ENCODE assay signal across 12 cellular contexts in the genomic region with DNA sequence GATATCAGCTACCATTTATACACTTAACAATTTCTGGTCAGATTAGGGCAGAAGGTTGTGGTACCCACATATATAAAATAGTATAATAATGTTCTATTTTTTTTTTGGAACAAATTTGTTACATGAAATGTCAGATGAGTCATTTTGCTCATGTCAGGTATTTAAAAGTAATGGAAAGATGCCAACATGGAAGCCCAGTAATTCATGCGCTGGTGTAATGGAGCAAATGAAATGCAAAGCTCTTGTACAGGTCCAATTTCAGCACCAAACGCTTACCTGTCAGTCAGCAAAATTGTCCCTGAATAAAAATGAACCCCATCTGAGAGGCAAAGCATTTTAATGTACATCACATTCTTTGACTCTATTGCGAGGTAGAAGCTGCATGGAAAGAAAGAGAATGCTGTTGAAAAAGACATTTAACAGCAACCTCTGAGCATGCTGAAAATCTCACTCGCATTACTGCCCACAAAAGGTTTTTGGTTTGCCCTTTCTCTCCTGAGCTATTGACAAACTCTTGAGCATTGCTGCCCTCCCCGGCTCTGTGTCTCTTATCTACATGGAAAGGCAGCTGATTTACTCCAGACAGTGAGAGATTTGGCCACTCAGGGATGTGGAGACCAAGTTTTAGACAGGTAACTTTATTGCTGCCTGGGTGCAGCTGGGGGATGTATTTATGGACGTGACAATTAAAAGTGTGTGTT.
DNase-seq lines count a peak whose midpoint lies in the region; ATAC-seq, FAIRE-seq and TF ChIP-seq lines count a peak whose summit lies in the region.
"Had no signal": no experiment of that assay in that cellular context is flagged by ENCODE, and none has a peak within 500 bp of the region (broad histone marks: within the 10 kb centered on the region; RNA-seq: fewer than 3 reads in every experiment).

No MANE protein-coding gene starts in this region.

- H3K36me3 ChIP-seq in thoracic aorta, result no peaks in the 10 kb centered on the region
- H3K36me3 ChIP-seq: right atrium auricular region had no signal

- H3K4me3 ChIP-seq in fibroblast of the aortic adventitia (ENCODE audit: low read depth, low read length) (no peak overlapping the region), thoracic aorta (peak overlapping the region; percentile 49)
- H3K4me3 ChIP-seq: hepatocyte, right atrium auricular region had no signal

- peaks cover 4% of the 10 kb centered on the region for H3K36me3 Mint-ChIP-seq in activated naive CD4-positive, alpha-beta T cell treated with anti-CD3 and anti-CD28 coated beads, Interleukin-2, amount 50 U/mL, for 24 hours
- H3K36me3 Mint-ChIP-seq in activated naive CD4-positive, alpha-beta T cell treated with anti-CD3 and anti-CD28 coated beads, Interleukin-2, amount 10 ng/mL, durations not matched to agents 7 days and 5 days, result no peaks in the 10 kb centered on the region
- H3K36me3 Mint-ChIP-seq in T-helper 2 cell treated with Interferon-gamma antibody and Interleukin-4, amounts not matched to agents 5 μg/mL and 100 μg/mL, for 36 hours (ENCODE audit: low read depth), result no peaks in the 10 kb centered on the region
- H3K36me3 Mint-ChIP-seq in chondrocyte (ENCODE audit: low read depth), result no peaks in the 10 kb centered on the region

- H3K4me1 Mint-ChIP-seq in activated naive CD4-positive, alpha-beta T cell treated with anti-CD3 and anti-CD28 coated beads, Interleukin-2, amount 50 U/mL, for 24 hours, result peaks cover 52% of the 10 kb centered on the region
- peaks cover 15% of the 10 kb centered on the region for H3K4me1 Mint-ChIP-seq in activated naive CD4-positive, alpha-beta T cell treated with anti-CD3 and anti-CD28 coated beads, Interleukin-2, amount 10 ng/mL, durations not matched to agents 7 days and 5 days
- peaks cover 16% of the 10 kb centered on the region for H3K4me1 Mint-ChIP-seq in T-helper 2 cell treated with Interferon-gamma antibody and Interleukin-4, amounts not matched to agents 5 μg/mL and 100 μg/mL, for 36 hours (ENCODE audit: low read depth)
- peaks cover 8% of the 10 kb centered on the region for H3K4me1 Mint-ChIP-seq in chondrocyte (ENCODE audit: low read depth)

- no peaks in the 10 kb centered on the region for H3K27me3 Mint-ChIP-seq in activated naive CD4-positive, alpha-beta T cell treated with anti-CD3 and anti-CD28 coated beads, Interleukin-2, amount 50 U/mL, for 24 hours
- H3K27me3 Mint-ChIP-seq in activated naive CD4-positive, alpha-beta T cell treated with anti-CD3 and anti-CD28 coated beads, Interleukin-2, amount 10 ng/mL, durations not matched to agents 7 days and 5 days, result no peaks in the 10 kb centered on the region
- no peaks in the 10 kb centered on the region for H3K27me3 Mint-ChIP-seq in T-helper 2 cell treated with Interferon-gamma antibody and Interleukin-4, amounts not matched to agents 5 μg/mL and 100 μg/mL, for 36 hours (ENCODE audit: low read depth)
- H3K27me3 Mint-ChIP-seq in chondrocyte (ENCODE audit: low read depth), result no peaks in the 10 kb centered on the region

- no peak for DNase-seq in activated naive CD4-positive, alpha-beta T cell treated with anti-CD3 and anti-CD28 coated beads, Interleukin-2, amount 10 ng/mL, durations not matched to agents 7 days and 5 days
- DNase-seq in T-helper 2 cell treated with Interferon-gamma antibody and Interleukin-4, amounts not matched to agents 5 μg/mL and 100 μg/mL, for 36 hours (ENCODE audit: low spot score), result no peak
- DNase-seq in fibroblast of the aortic adventitia (ENCODE audit: low read depth), result peak; percentile 5
- DNase-seq in thoracic aorta (ENCODE audit: low spot score), result no peak
- no peak for DNase-seq in iPS-NIHi7 (ENCODE audit: extremely low spot score)
- DNase-seq in chondrocyte (ENCODE audit: low spot score), result no peak
- no peak for DNase-seq in urothelium cell line (ENCODE audit: low spot score)
- DNase-seq: effector memory CD4-positive, alpha-beta T cell; NCI-H82 had no signal

- H3K27me3 ChIP-seq in thoracic aorta (replicated peaks; ENCODE audit: insufficient read depth), result no peaks in the 10 kb centered on the region
- H3K27me3 ChIP-seq: hepatocyte, right atrium auricular region had no signal

- peaks cover 14 to 15% of the 10 kb centered on the region in 2 donors for H3K4me1 ChIP-seq in thoracic aorta (ENCODE audit: control insufficient read depth in 1 of 2, low read depth in 2 of 2)
- H3K4me1 ChIP-seq: right atrium auricular region had no signal

- no peak for FAIRE-seq in urothelium cell line (lab: Jason Lieb, UNC)

- CTCF ChIA-PET in activated naive CD4-positive, alpha-beta T cell treated with anti-CD3 and anti-CD28 coated beads, Interleukin-2, amount 10 ng/mL, durations not matched to agents 7 days and 5 days (lab: Charles Lee), result interaction anchor here (1.5 kb wide), 1 partner anchor 38 kb away, joined by 5 read pairs; no protein-coding TSS in a partner anchor

- peak overlapping the region; percentile 40 for H3K4me3 Mint-ChIP-seq in activated naive CD4-positive, alpha-beta T cell treated with anti-CD3 and anti-CD28 coated beads, Interleukin-2, amount 50 U/mL, for 24 hours
- H3K4me3 Mint-ChIP-seq in activated naive CD4-positive, alpha-beta T cell treated with anti-CD3 and anti-CD28 coated beads, Interleukin-2, amount 10 ng/mL, durations not matched to agents 7 days and 5 days, result no peak overlapping the region
- peak overlapping the region; percentile 42 for H3K4me3 Mint-ChIP-seq in T-helper 2 cell treated with Interferon-gamma antibody and Interleukin-4, amounts not matched to agents 5 μg/mL and 100 μg/mL, for 36 hours
- no peak overlapping the region for H3K4me3 Mint-ChIP-seq in chondrocyte (ENCODE audit: unreplicated experiment)

- peak overlapping the region in 1 of 2 donors; percentile 29 for H3K27ac ChIP-seq in thoracic aorta
- H3K27ac ChIP-seq: hepatocyte, right atrium auricular region had no signal

- TF ChIP-seq CTCF in fibroblast of the aortic adventitia (IDR thresholded peaks at IDR 0.05; ENCODE audit: insufficient read depth, low read length) (no peak), thoracic aorta (IDR thresholded peaks at IDR 0.05) (no peak), chondrocyte (IDR thresholded peaks at IDR 0.05) (no peak)

- H3K9me3 Mint-ChIP-seq in activated naive CD4-positive, alpha-beta T cell treated with anti-CD3 and anti-CD28 coated beads, Interleukin-2, amount 50 U/mL, for 24 hours, result no peaks in the 10 kb centered on the region
- no peaks in the 10 kb centered on the region for H3K9me3 Mint-ChIP-seq in activated naive CD4-positive, alpha-beta T cell treated with anti-CD3 and anti-CD28 coated beads, Interleukin-2, amount 10 ng/mL, durations not matched to agents 7 days and 5 days
- H3K9me3 Mint-ChIP-seq in T-helper 2 cell treated with Interferon-gamma antibody and Interleukin-4, amounts not matched to agents 5 μg/mL and 100 μg/mL, for 36 hours, result no peaks in the 10 kb centered on the region
- no peaks in the 10 kb centered on the region for H3K9me3 Mint-ChIP-seq in chondrocyte (ENCODE audit: low read depth)

- H3K9me3 ChIP-seq in thoracic aorta, result no peaks in the 10 kb centered on the region
- H3K9me3 ChIP-seq: right atrium auricular region had no signal

- ATAC-seq in thoracic aorta (ENCODE audit: insufficient number of reproducible peaks, low FRiP score, low read depth), result no peak

- peak overlapping the region; percentile 95 for H3K27ac Mint-ChIP-seq in activated naive CD4-positive, alpha-beta T cell treated with anti-CD3 and anti-CD28 coated beads, Interleukin-2, amount 50 U/mL, for 24 hours
- no peak overlapping the region for H3K27ac Mint-ChIP-seq in activated naive CD4-positive, alpha-beta T cell treated with anti-CD3 and anti-CD28 coated beads, Interleukin-2, amount 10 ng/mL, durations not matched to agents 7 days and 5 days
- no peak overlapping the region for H3K27ac Mint-ChIP-seq in T-helper 2 cell treated with Interferon-gamma antibody and Interleukin-4, amounts not matched to agents 5 μg/mL and 100 μg/mL, for 36 hours
- no peak overlapping the region for H3K27ac Mint-ChIP-seq in chondrocyte (ENCODE audit: unreplicated experiment)

Comparison
In these comparisons a context has a peak if more than half of its experiments do, and no peak if none do; other contexts are left out.
1. H3K4me3 Mint-ChIP-seq: peak in activated naive CD4-positive, alpha-beta T cell treated with anti-CD3 and anti-CD28 coated beads, Interleukin-2, amount 50 U/mL, for 24 hours (single experiment) and T-helper 2 cell treated with Interferon-gamma antibody and Interleukin-4, amounts not matched to agents 5 μg/mL and 100 μg/mL, for 36 hours (single experiment); none in activated naive CD4-positive, alpha-beta T cell treated with anti-CD3 and anti-CD28 coated beads, Interleukin-2, amount 10 ng/mL, durations not matched to agents 7 days and 5 days (single experiment) and chondrocyte (single experiment).